In the genomic region with DNA sequence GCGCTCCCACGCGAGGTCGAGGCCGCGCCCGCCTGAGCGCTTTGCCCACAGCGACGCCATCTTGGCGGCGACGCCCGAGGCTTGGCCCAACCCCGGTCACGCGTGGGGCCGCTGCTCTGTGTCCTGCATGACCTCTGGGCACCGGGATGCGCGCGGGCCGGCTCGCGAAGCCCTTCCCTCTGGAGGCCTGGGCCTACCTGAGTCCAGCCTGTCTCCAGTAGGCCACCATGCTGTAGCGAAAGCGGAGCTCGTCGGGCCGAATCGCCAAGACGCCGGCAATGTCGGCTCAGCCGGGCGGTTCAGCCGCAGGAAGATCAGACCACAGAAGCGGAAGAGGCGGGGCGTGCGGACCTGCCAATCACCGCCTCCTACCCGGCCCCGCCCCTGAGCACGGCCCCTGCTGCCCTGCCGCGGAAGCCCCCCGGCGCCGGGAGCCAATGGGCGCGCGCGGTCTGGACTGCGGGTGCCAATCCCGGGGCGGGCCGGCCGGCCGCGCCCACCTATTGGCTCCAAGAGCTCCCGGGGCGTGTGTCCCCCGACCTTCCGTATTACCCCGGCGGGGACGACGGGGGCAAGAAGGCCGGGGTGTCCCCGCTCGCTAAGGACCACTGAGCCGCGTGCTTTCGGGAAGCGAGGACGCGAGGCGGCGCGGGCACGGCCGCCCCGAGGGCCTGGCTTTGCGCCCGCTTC, we compare ENCODE assay signal across 8 cellular contexts. TPM values are rescaled to one million over a fixed set of nuclear protein-coding genes. Genes with fewer than 3 reads are reported as not detected.
DNase-seq lines count a peak whose midpoint lies in the region; ATAC-seq and TF ChIP-seq lines count a peak whose summit lies in the region.

Gene ATP5F1E (minus strand): TSS at position 313 of the 690 bp plus-strand sequence. CDS start 84 bp downstream, at position 229.

- H3K27me3 Mint-ChIP-seq in activated CD4-positive, alpha-beta T cell treated with anti-CD3 and anti-CD28 coated beads, Interleukin-2, amount 10 ng/mL, durations not matched to agents 7 days and 5 days, result no peaks in the 10 kb centered on the region

- H3K9me3 Mint-ChIP-seq in activated CD4-positive, alpha-beta T cell treated with anti-CD3 and anti-CD28 coated beads, Interleukin-2, amount 10 ng/mL, durations not matched to agents 7 days and 5 days, result no peaks in the 10 kb centered on the region

- no peaks in the 10 kb centered on the region for H3K27me3 ChIP-seq in BJ (ENCODE audit: control insufficient read depth, insufficient read depth, low read length)

- H3K4me3 Mint-ChIP-seq in activated CD4-positive, alpha-beta T cell treated with anti-CD3 and anti-CD28 coated beads, Interleukin-2, amount 10 ng/mL, durations not matched to agents 7 days and 5 days, result peak within 1 kb of the TSS; percentile 91

- CTCF ChIA-PET in BJ (lab: Yijun Ruan, JAX), result interaction anchor here (0.6 to 1.5 kb wide), 6 partner anchors 9 to 721 kb away, joined by 3 to 6 read pairs (median 4); no protein-coding TSS in a partner anchor
- CTCF ChIA-PET in activated CD4-positive, alpha-beta T cell treated with anti-CD3 and anti-CD28 coated beads, Interleukin-2, amount 10 ng/mL, durations not matched to agents 7 days and 5 days (lab: Charles Lee), result interaction anchor here (0.9 to 2.4 kb wide), 8 partner anchors 10 to 122 kb away, joined by 3 to 16 read pairs (median 3); partner anchors contain the start of gene PRELID3B

- H3K36me3 ChIP-seq in BJ (ENCODE audit: control insufficient read depth, insufficient read depth, low read length), result peaks cover 7% of the 10 kb centered on the region

- peak within 1 kb of the TSS; percentile 91 for H3K27ac Mint-ChIP-seq in activated CD4-positive, alpha-beta T cell treated with anti-CD3 and anti-CD28 coated beads, Interleukin-2, amount 10 ng/mL, durations not matched to agents 7 days and 5 days

- ATAC-seq in GM19328 (IDR thresholded peaks at IDR 0.05; ENCODE audit: unreplicated experiment), result peak; percentile 96
- ATAC-seq in HG03520 (IDR thresholded peaks at IDR 0.05; ENCODE audit: unreplicated experiment), result peak; percentile 91
- ATAC-seq in left lobe of liver, result peak; percentile 99

- peak within 1 kb of the TSS; percentile 76 to 91 for H3K27ac ChIP-seq in coronary artery

- H3K4me1 Mint-ChIP-seq in activated CD4-positive, alpha-beta T cell treated with anti-CD3 and anti-CD28 coated beads, Interleukin-2, amount 10 ng/mL, durations not matched to agents 7 days and 5 days, result peaks cover 71% of the 10 kb centered on the region

- DNase-seq in BJ (ENCODE audit: low read depth), result peak; percentile 68
- peak; percentile 97 for DNase-seq in NCI-H69 (lab: John Stamatoyannopoulos, UW)
- peak; percentile 95 for DNase-seq in activated CD4-positive, alpha-beta T cell treated with anti-CD3 and anti-CD28 coated beads, Interleukin-2, amount 10 ng/mL, durations not matched to agents 7 days and 5 days
- peak; percentile 98 for DNase-seq in coronary artery (ENCODE audit: low spot score)
- peak; percentile 96 for DNase-seq in left lobe of liver (ENCODE audit: low spot score)
- DNase-seq in stimulated activated CD4-positive, alpha-beta T cell treated with anti-CD3 and anti-CD28 coated beads, Interleukin-2, amount 100 ng/mL, for 24 hours, result peak; percentile 97 to 98

- H3K4me3 ChIP-seq in BJ (ENCODE audit: low read depth, low read length) (peak within 1 kb of the TSS; percentile 75), coronary artery (peak within 1 kb of the TSS; percentile 90)

- peaks cover 75% of the 10 kb centered on the region for H3K36me3 Mint-ChIP-seq in activated CD4-positive, alpha-beta T cell treated with anti-CD3 and anti-CD28 coated beads, Interleukin-2, amount 10 ng/mL, durations not matched to agents 7 days and 5 days (ENCODE audit: low read depth)

- no peak for TF ChIP-seq CTCF in BJ (IDR thresholded peaks at IDR 0.05; ENCODE audit: insufficient read depth, low read depth, low read length)
- TF ChIP-seq CTCF in coronary artery (IDR thresholded peaks at IDR 0.05), result no peak

- POLR2A ChIA-PET in BJ (lab: Charles Lee), result no interaction called here
- POLR2A ChIA-PET in activated CD4-positive, alpha-beta T cell treated with anti-CD3 and anti-CD28 coated beads, Interleukin-2, amount 10 ng/mL, durations not matched to agents 7 days and 5 days (lab: Charles Lee), result interaction anchor here (0.6 kb wide), 2 partner anchors 13 to 380 kb away, joined by 3 to 4 read pairs; no protein-coding TSS in a partner anchor

RNA-seq across cellular contexts. Expression of gene ATP5F1E, which starts in this region (rescaled TPM):
- 54.5 and 75.1 TPM in 2 replicates for polyA plus RNA-seq in BJ (2011; rRNA removed)
- 6.8 and 9.9 TPM in 2 replicates for polyA minus RNA-seq in BJ (2011; rRNA and poly(A)+ RNA removed)
- total RNA-seq in activated CD4-positive, alpha-beta T cell treated with anti-CD3 and anti-CD28 coated beads, Interleukin-2, amount 10 ng/mL, durations not matched to agents 7 days and 5 days, result 100 to 1,000 TPM in 1 of 2 experiments, 10 to 100 TPM in 1; 98.1 to 101 TPM
- 33.3 TPM for total RNA-seq in left lobe of liver

Comparison
In these comparisons a context has a peak if more than half of its experiments do, and no peak if none do; other contexts are left out.
1. Peak in every context shown above with its lines: DNase-seq, ATAC-seq, H3K4me3 ChIP-seq and H3K27ac ChIP-seq.